ENCODE assay signal across 8 cellular contexts in the genomic region with DNA sequence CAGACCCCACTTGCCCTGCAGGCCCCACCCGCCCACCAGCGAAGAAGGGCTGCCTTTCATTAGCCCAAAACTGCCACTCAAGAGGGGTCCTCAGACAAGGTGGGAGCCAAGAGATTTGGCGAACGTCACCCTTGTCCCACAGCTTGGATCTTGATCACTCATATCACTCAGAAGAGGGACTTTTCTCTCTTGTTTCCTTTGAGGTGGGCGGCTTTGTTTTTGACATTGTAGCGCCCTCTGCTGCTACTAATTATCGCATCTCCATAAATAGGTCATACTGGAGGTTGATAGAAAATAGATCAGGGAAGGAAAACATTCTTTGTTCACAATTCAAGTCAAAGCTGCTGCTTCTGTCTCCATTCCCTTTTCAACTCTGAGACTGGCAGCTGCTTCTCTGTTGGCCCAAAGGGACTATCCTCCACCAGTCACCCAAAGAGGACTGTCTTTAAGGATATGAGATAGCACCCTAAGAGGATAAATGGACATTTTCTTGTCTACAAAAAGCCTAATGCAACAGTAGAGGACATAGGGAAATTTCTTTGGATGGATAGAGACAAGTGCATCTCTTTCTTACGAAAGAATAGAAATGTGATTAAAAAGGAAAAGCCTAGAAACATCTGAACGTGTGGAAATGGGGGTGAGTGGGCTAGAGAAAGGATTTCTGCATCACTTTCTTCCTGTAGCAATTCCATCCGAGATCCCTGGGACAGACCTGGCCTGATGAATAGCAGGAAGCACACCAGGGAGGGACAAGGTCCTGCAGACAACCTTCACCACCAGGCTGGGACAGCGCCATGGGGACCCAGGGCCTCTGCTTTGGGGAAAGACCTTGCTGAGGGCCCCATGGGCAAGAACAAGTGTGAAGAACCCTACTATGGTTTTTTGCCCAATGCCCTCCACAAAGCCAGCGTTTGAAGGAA.
DNase-seq lines count a peak whose midpoint lies in the region; ATAC-seq and TF ChIP-seq lines count a peak whose summit lies in the region.

No MANE protein-coding gene starts in this region.

- TF ChIP-seq CTCF in LNCaP clone FGC (IDR thresholded peaks at IDR 0.05; ENCODE audit: control insufficient read depth, extremely low read depth, insufficient read depth) (peak; percentile 70), SU-DHL-6 (IDR thresholded peaks at IDR 0.05; ENCODE audit: insufficient read depth, low read length, poor library complexity, severe bottlenecking) (peak; percentile 62), retinal pigment epithelial cell (conservative IDR thresholded peaks at IDR 0.05; ENCODE audit: low read depth, low read length) (peak; percentile 64)

- ATAC-seq in GM19035 (IDR thresholded peaks at IDR 0.05; ENCODE audit: unreplicated experiment) (peak; percentile 46), GM19324 (IDR thresholded peaks at IDR 0.05; ENCODE audit: low FRiP score, unreplicated experiment) (no peak)

- H2AFZ ChIP-seq in SU-DHL-6 (ENCODE audit: low read depth, low read length, severe bottlenecking), result peak overlapping the region; percentile 38

- intact Hi-C loops in head of caudate nucleus (cut with DNase I), result loop anchor here (2.0 to 10.0 kb wide), 2 partner anchors 84 to 158 kb away; no protein-coding TSS in a partner anchor

- no peaks in the 10 kb centered on the region for H3K27me3 ChIP-seq in SU-DHL-6 (ENCODE audit: low read length)

- H4K20me1 ChIP-seq in SU-DHL-6 (ENCODE audit: low read depth, low read length), result no peaks in the 10 kb centered on the region

- no peaks in the 10 kb centered on the region for H3K9me2 ChIP-seq in SU-DHL-6 (replicated peaks; ENCODE audit: insufficient read depth, low read length)

- peak overlapping the region; percentile 60 for H3K9ac ChIP-seq in SU-DHL-6 (ENCODE audit: low read length)

- peaks cover 32% of the 10 kb centered on the region for H3F3A ChIP-seq in SU-DHL-6 (ENCODE audit: insufficient read depth)

- H3K36me3 ChIP-seq in SU-DHL-6 (ENCODE audit: low read length), result no peaks in the 10 kb centered on the region

- H3K27ac ChIP-seq in SU-DHL-6 (ENCODE audit: low read depth, low read length), result peak overlapping the region; percentile 96

- H3K4me3 ChIP-seq in LNCaP clone FGC (ENCODE audit: low read depth, low read length) (no peak overlapping the region), SU-DHL-6 (ENCODE audit: insufficient read depth, low read length, poor library complexity, severe bottlenecking) (no peak overlapping the region), retinal pigment epithelial cell (ENCODE audit: low read length) (no peak overlapping the region)

- DNase-seq in CD1c-positive myeloid dendritic cell (ENCODE audit: extremely low spot score) (peak; percentile 69), LNCaP clone FGC (ENCODE audit: low read depth) (peak; percentile 26), head of caudate nucleus (peak in 36 of 42 donors; percentile 19 to 89 (median 65)), retinal pigment epithelial cell (ENCODE audit: low read depth) (no peak), NCI-H510A treated with DMSO at 0.1 percent for 48 hours (lab: John Stamatoyannopoulos, UW) (no peak)

- no peaks in the 10 kb centered on the region for H3K79me2 ChIP-seq in SU-DHL-6 (ENCODE audit: insufficient read depth, low read length)

- H3K4me2 ChIP-seq in SU-DHL-6 (ENCODE audit: low read depth, low read length, poor library complexity, severe bottlenecking), result peak overlapping the region; percentile 91

- no peaks in the 10 kb centered on the region for H3K9me3 ChIP-seq in SU-DHL-6 (ENCODE audit: insufficient read depth, low read length)

Comparison
In these comparisons a context has a peak if more than half of its experiments do, and no peak if none do; other contexts are left out.
1. DNase-seq: peak in CD1c-positive myeloid dendritic cell (single experiment), LNCaP clone FGC (single experiment) and head of caudate nucleus (36 of 42); none in retinal pigment epithelial cell (single experiment) and NCI-H510A treated with DMSO at 0.1 percent for 48 hours (single experiment).
2. Peak in every context shown above with its lines, with median percentiles within 50 percentile points of each other: CTCF ChIP-seq.